ENCODE assay signal across 2 cellular contexts in genomic region chr10:4622374-4622773, GRCh38.
TF ChIP-seq lines count a peak whose summit lies in the region.

No MANE protein-coding gene starts in this region.

TF ChIP-seq in A549, 52 proteins besides CTCF, POLR2A, EP300 and RAD21:
- TF ChIP-seq CBX8 (IDR thresholded peaks at IDR 0.05) (no peak), PBX3 (IDR thresholded peaks at IDR 0.05) (no peak), MAFK (IDR thresholded peaks at IDR 0.05; ENCODE audit: partially characterized antibody) (no peak), REST (IDR thresholded peaks at IDR 0.05) (no peak), FOSL2 (IDR thresholded peaks at IDR 0.05) (no peak), FOSL2 (CRISPR knock-in tag; IDR thresholded peaks at IDR 0.05) (no peak), SREBF2 (IDR thresholded peaks at IDR 0.05) (no peak), MAZ (IDR thresholded peaks at IDR 0.05; ENCODE audit: borderline replicate concordance, low read depth, low read length) (no peak), KDM5A (IDR thresholded peaks at IDR 0.05) (no peak), BCL3 (IDR thresholded peaks at IDR 0.05) (no peak), CEBPB (IDR thresholded peaks at IDR 0.05) (no peak), HEYL (CRISPR knock-in tag; IDR thresholded peaks at IDR 0.05) (no peak), CHD4 (IDR thresholded peaks at IDR 0.05; ENCODE audit: borderline replicate concordance) (no peak)

TF ChIP-seq in IMR-90, 13 proteins besides CTCF, POLR2A, EP300 and RAD21 (continued from another document):
- no peak for TF ChIP-seq CEBPB (IDR thresholded peaks at IDR 0.05; ENCODE audit: low read depth, low read length)
- no peak for TF ChIP-seq MAZ (IDR thresholded peaks at IDR 0.05; ENCODE audit: borderline replicate concordance, low read depth, low read length)
- TF ChIP-seq USF2 (IDR thresholded peaks at IDR 0.05; ENCODE audit: low read depth, low read length), result no peak
- no peak for TF ChIP-seq NFE2L2 (IDR thresholded peaks at IDR 0.05; ENCODE audit: low read depth, low read length)
- no peak for TF ChIP-seq MAFK (IDR thresholded peaks at IDR 0.05; ENCODE audit: low read depth, low read length)
- TF ChIP-seq FOS (IDR thresholded peaks at IDR 0.05; ENCODE audit: low read depth, low read length), result no peak
- TF ChIP-seq MXI1 (IDR thresholded peaks at IDR 0.05; ENCODE audit: borderline replicate concordance, low read depth, low read length), result no peak
- TF ChIP-seq BHLHE40 (IDR thresholded peaks at IDR 0.05; ENCODE audit: low read depth, low read length), result no peak
- no peak for TF ChIP-seq RFX5 (IDR thresholded peaks at IDR 0.05; ENCODE audit: low read depth, low read length)
- no peak for TF ChIP-seq CHD1 (IDR thresholded peaks at IDR 0.05; ENCODE audit: low read depth, low read length)
- no peak for TF ChIP-seq RCOR1 (IDR thresholded peaks at IDR 0.05; ENCODE audit: insufficient replicate concordance, low read length)
- no peak for TF ChIP-seq ELK1 (IDR thresholded peaks at IDR 0.05; ENCODE audit: borderline replicate concordance, low read depth, low read length)
